ENCODE assay signal across 1 cellular context in genomic region chr3:114809668-114810413, GRCh38.
TF ChIP-seq lines count a peak whose summit lies in the region.

No MANE protein-coding gene starts in this region.

TF ChIP-seq in GM12878, 131 proteins besides CTCF, POLR2A, EP300 and RAD21 (continued from another document):
- TF ChIP-seq POLR2AphosphoS2 (IDR thresholded peaks at IDR 0.05; ENCODE audit: low read depth, low read length): no peak
- TF ChIP-seq ESRRA (IDR thresholded peaks at IDR 0.05; ENCODE audit: low read length): no peak
- TF ChIP-seq CEBPB (IDR thresholded peaks at IDR 0.05; ENCODE audit: borderline replicate concordance in 1 of 2, low read depth in 2 of 2, low read length in 2 of 2): no peak
- no peak for TF ChIP-seq ZZZ3 (IDR thresholded peaks at IDR 0.05; ENCODE audit: control insufficient read depth, insufficient read length, low read depth)
- TF ChIP-seq NFYA (IDR thresholded peaks at IDR 0.05; ENCODE audit: borderline replicate concordance, low read depth, low read length): no peak
- TF ChIP-seq ZNF384 (IDR thresholded peaks at IDR 0.05; ENCODE audit: borderline replicate concordance, low read depth, low read length): peak; percentile 55; the same call in 1 of the 2 replicates
- no peak for TF ChIP-seq POLR2AphosphoS5 (IDR thresholded peaks at IDR 0.05; ENCODE audit: low read length)
TF ChIP-seq in GM12878: peak in this region for 36.
